In genomic region chr1:180542113-180542512, GRCh38 we compare ENCODE assay signal across 1 cellular context.
TF ChIP-seq lines count a peak whose summit lies in the region.

No MANE protein-coding gene starts in this region.

TF ChIP-seq in SK-N-SH treated with all-trans-retinoic acid at 6 μM for 48 hours, 23 proteins besides CTCF, POLR2A, EP300 and RAD21 (continued from another document):
- TF ChIP-seq POU6F1 (CRISPR knock-in tag; IDR thresholded peaks at IDR 0.05; ENCODE audit: borderline replicate concordance, low read depth) (no peak), BACH2 (CRISPR knock-in tag; IDR thresholded peaks at IDR 0.05; ENCODE audit: borderline replicate concordance) (no peak), CSRNP3 (CRISPR knock-in tag; IDR thresholded peaks at IDR 0.05) (no peak)
